ENCODE assay signal across 10 cellular contexts in genomic region chr2:37934591-37935513, GRCh38. TPM values are rescaled to one million over a fixed set of nuclear protein-coding genes. Genes with fewer than 3 reads are reported as not detected.
A peak's percentile ranks its signal among the peaks of the same experiment; 100 is the strongest.
DNase-seq lines count a peak whose midpoint lies in the region; ATAC-seq, FAIRE-seq and TF ChIP-seq lines count a peak whose summit lies in the region.
"Had no signal": no experiment of that assay in that cellular context is flagged by ENCODE, and none has a peak within 500 bp of the region (broad histone marks: within the 10 kb centered on the region; RNA-seq: fewer than 3 reads in every experiment).

No MANE protein-coding gene starts in this region.

- peaks cover 14% of the 10 kb centered on the region for H3K36me3 Mint-ChIP-seq in chondrocyte (ENCODE audit: low read depth)

- TF ChIP-seq POLR2A in GM12892 (IDR thresholded peaks at IDR 0.05; ENCODE audit: low read depth, low read length): no peak

- H3K4me1 Mint-ChIP-seq in chondrocyte (ENCODE audit: low read depth): peaks cover 43% of the 10 kb centered on the region

- no peak for TF ChIP-seq CTCF in chondrocyte (IDR thresholded peaks at IDR 0.05)

- FAIRE-seq in GM12892 (lab: Jason Lieb, UNC): peak; percentile 65
- FAIRE-seq: endometrium had no signal

- H3K9me3 Mint-ChIP-seq in chondrocyte (ENCODE audit: low read depth): peaks cover 17% of the 10 kb centered on the region

- no peak overlapping the region for H3K4me3 Mint-ChIP-seq in chondrocyte (ENCODE audit: unreplicated experiment)

- peak overlapping the region; percentile 10 for H3K27ac Mint-ChIP-seq in chondrocyte (ENCODE audit: unreplicated experiment)

- H3K27me3 Mint-ChIP-seq in chondrocyte (ENCODE audit: low read depth): no peaks in the 10 kb centered on the region

- peak; percentile 33 for DNase-seq in GM12892 (ENCODE audit: insufficient read length)
- no peak for DNase-seq in chondrocyte (ENCODE audit: low spot score)
- DNase-seq in kidney tubule cell (ENCODE audit: low spot score): no peak
- no peak for DNase-seq in cerebellum (ENCODE audit: low spot score)
- DNase-seq in NCI-H1092 (lab: John Stamatoyannopoulos, UW): no peak
- no peak for DNase-seq in stimulated activated CD4-positive, alpha-beta T cell treated with anti-CD3 and anti-CD28 coated beads, Interleukin-2, amount 100 ng/mL, for 24 hours

- ATAC-seq in GM21367 (IDR thresholded peaks at IDR 0.05; ENCODE audit: unreplicated experiment): peak; percentile 87
- peak; percentile 95 for ATAC-seq in HG03439 (IDR thresholded peaks at IDR 0.05; ENCODE audit: unreplicated experiment)
- ATAC-seq: SK-N-SH treated with all-trans-retinoic acid at 6 μM for 48 hours had no signal

RNA-seq across cellular contexts. Expression of gene RMDN2, which starts 9.8 kb away (rescaled TPM):
- 9.3 TPM for polyA plus RNA-seq in GM12892 (2012; ENCODE audit: missing spikeins)
- 8.1 to 13.2 TPM (median 8.2 TPM) in 3 replicates for total RNA-seq in chondrocyte
- total RNA-seq in cerebellum: 14.3 TPM
